In the genomic region with DNA sequence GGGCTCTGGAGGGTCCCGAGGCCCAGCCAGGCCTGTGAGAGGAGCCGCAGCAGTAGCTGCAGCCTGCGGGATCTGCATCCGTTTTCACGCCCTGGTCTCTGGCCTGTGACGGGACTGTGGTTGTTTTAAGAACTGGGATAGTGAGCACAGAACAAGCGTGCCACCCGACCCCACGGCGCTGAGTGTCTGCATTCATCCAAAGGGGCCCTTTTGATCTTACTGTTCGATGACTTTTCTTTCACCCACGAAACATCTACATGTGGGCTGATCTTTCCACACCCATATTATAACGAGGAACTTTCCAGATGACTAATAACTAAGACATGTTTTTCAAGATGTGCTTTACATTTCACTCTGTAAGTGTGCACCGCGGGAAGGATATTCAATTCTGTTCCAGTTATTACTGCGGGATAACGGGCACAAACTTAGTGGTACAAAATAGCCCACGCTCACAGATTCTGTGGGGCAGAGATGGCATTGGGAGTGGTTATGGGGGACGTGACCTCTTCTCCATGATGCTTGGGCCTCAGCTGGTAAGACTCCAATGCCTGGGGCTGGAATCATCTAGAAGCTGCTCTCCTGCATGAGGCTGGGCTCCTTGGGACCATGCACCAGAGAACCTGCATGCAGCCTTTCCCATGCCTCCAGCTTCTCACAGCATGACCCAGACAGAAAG, we compare ENCODE assay signal across 14 cellular contexts.
DNase-seq lines count a peak whose midpoint lies in the region; ATAC-seq and TF ChIP-seq lines count a peak whose summit lies in the region.
"Had no signal": no experiment of that assay in that cellular context is flagged by ENCODE, and none has a peak within 500 bp of the region (broad histone marks: within the 10 kb centered on the region; RNA-seq: fewer than 3 reads in every experiment).

No MANE protein-coding gene starts in this region.

- H3K4me3 ChIP-seq in adipocyte (ENCODE audit: low read length), result no peak overlapping the region

- H3K4me1 Mint-ChIP-seq in activated CD4-positive, alpha-beta memory T cell treated with anti-CD3 and anti-CD28 coated beads for 36 hours (ENCODE audit: low read depth), result peaks cover 35% of the 10 kb centered on the region
- H3K4me1 Mint-ChIP-seq in activated CD4-positive, alpha-beta memory T cell treated with anti-CD3 and anti-CD28 coated beads, Interleukin-2, amount 10 ng/mL, durations not matched to agents 7 days and 5 days, result peaks cover 38% of the 10 kb centered on the region
- H3K4me1 Mint-ChIP-seq in mesothelial cell of epicardium, result peaks cover 38% of the 10 kb centered on the region
- H3K4me1 Mint-ChIP-seq in stimulated activated naive B cell treated with anti-CD40 and anti-IgM and Interleukin-4, amounts not matched to agents 10 μg/mL and 1 μg/mL and 100 μg/mL, for 72 hours, result peaks cover 17 to 38% of the 10 kb centered on the region in 2 donors

- no peaks in the 10 kb centered on the region for H3K9me3 Mint-ChIP-seq in activated CD4-positive, alpha-beta memory T cell treated with anti-CD3 and anti-CD28 coated beads for 36 hours
- peaks cover 2% of the 10 kb centered on the region for H3K9me3 Mint-ChIP-seq in activated CD4-positive, alpha-beta memory T cell treated with anti-CD3 and anti-CD28 coated beads, Interleukin-2, amount 10 ng/mL, durations not matched to agents 7 days and 5 days
- peaks cover 5% of the 10 kb centered on the region for H3K9me3 Mint-ChIP-seq in mesothelial cell of epicardium
- peaks cover 2 to 6% of the 10 kb centered on the region in 2 donors for H3K9me3 Mint-ChIP-seq in stimulated activated naive B cell treated with anti-CD40 and anti-IgM and Interleukin-4, amounts not matched to agents 10 μg/mL and 1 μg/mL and 100 μg/mL, for 72 hours
- H3K9me3 Mint-ChIP-seq: activated naive CD4-positive, alpha-beta T cell treated with anti-CD3 and anti-CD28 coated beads, Interleukin-2, amount 50 U/mL, for 24 hours; natural killer cell treated with Interleukin-12 subunit alpha and Interleukin-12 subunit beta and Interleukin-15 and Interleukin-18, amount 100 ng/mL, for 72 hours; T-helper 1 cell treated with Interleukin-12 subunit alpha and Interleukin-12 subunit beta and Interleukin-4 antibody, amounts not matched to agents 30 μg/mL and 1 μg/mL, for 36 hours had no signal

- intact Hi-C loops in activated CD4-positive, alpha-beta memory T cell treated with anti-CD3 and anti-CD28 coated beads for 36 hours (cut with micrococcal nuclease), result no loop called here

- no peaks in the 10 kb centered on the region for H3K36me3 Mint-ChIP-seq in activated CD4-positive, alpha-beta memory T cell treated with anti-CD3 and anti-CD28 coated beads for 36 hours
- peaks cover 4% of the 10 kb centered on the region for H3K36me3 Mint-ChIP-seq in activated CD4-positive, alpha-beta memory T cell treated with anti-CD3 and anti-CD28 coated beads, Interleukin-2, amount 10 ng/mL, durations not matched to agents 7 days and 5 days (ENCODE audit: low read depth)
- no peaks in the 10 kb centered on the region for H3K36me3 Mint-ChIP-seq in mesothelial cell of epicardium
- H3K36me3 Mint-ChIP-seq in stimulated activated naive B cell treated with anti-CD40 and anti-IgM and Interleukin-4, amounts not matched to agents 10 μg/mL and 1 μg/mL and 100 μg/mL, for 72 hours, result peaks cover 0 to 5% of the 10 kb centered on the region in 2 donors
- H3K36me3 Mint-ChIP-seq: activated naive CD4-positive, alpha-beta T cell treated with anti-CD3 and anti-CD28 coated beads, Interleukin-2, amount 50 U/mL, for 24 hours; natural killer cell treated with Interleukin-12 subunit alpha and Interleukin-12 subunit beta and Interleukin-15 and Interleukin-18, amount 100 ng/mL, for 72 hours had no signal

- H3K27me3 Mint-ChIP-seq in activated CD4-positive, alpha-beta memory T cell treated with anti-CD3 and anti-CD28 coated beads for 36 hours, result peaks cover 37% of the 10 kb centered on the region
- no peaks in the 10 kb centered on the region for H3K27me3 Mint-ChIP-seq in activated CD4-positive, alpha-beta memory T cell treated with anti-CD3 and anti-CD28 coated beads, Interleukin-2, amount 10 ng/mL, durations not matched to agents 7 days and 5 days
- no peaks in the 10 kb centered on the region for H3K27me3 Mint-ChIP-seq in mesothelial cell of epicardium (ENCODE audit: low read depth)
- H3K27me3 Mint-ChIP-seq in stimulated activated naive B cell treated with anti-CD40 and anti-IgM and Interleukin-4, amounts not matched to agents 10 μg/mL and 1 μg/mL and 100 μg/mL, for 72 hours, result peaks cover 9 to 17% of the 10 kb centered on the region in 2 donors

- H3K36me3 ChIP-seq in adipocyte (ENCODE audit: control insufficient read depth, insufficient read depth, low read length, severe bottlenecking), result no peaks in the 10 kb centered on the region

- peaks cover 5% of the 10 kb centered on the region for H3K4me1 ChIP-seq in adipocyte (ENCODE audit: control insufficient read depth, insufficient read depth, low read length)

- no peak overlapping the region for H3K9ac ChIP-seq in adipocyte (ENCODE audit: low read length)

- peak; percentile 34 to 51 for ATAC-seq in stimulated activated naive B cell treated with anti-CD40 and anti-IgM and Interleukin-4, amounts not matched to agents 10 μg/mL and 1 μg/mL and 100 μg/mL, for 72 hours (replicated peaks)

- no peak overlapping the region for H3K4me3 Mint-ChIP-seq in activated CD4-positive, alpha-beta memory T cell treated with anti-CD3 and anti-CD28 coated beads for 36 hours
- H3K4me3 Mint-ChIP-seq in activated CD4-positive, alpha-beta memory T cell treated with anti-CD3 and anti-CD28 coated beads, Interleukin-2, amount 10 ng/mL, durations not matched to agents 7 days and 5 days, result no peak overlapping the region
- no peak overlapping the region for H3K4me3 Mint-ChIP-seq in mesothelial cell of epicardium
- no peak overlapping the region for H3K4me3 Mint-ChIP-seq in stimulated activated naive B cell treated with anti-CD40 and anti-IgM and Interleukin-4, amounts not matched to agents 10 μg/mL and 1 μg/mL and 100 μg/mL, for 72 hours
- H3K4me3 Mint-ChIP-seq: activated naive CD4-positive, alpha-beta T cell treated with anti-CD3 and anti-CD28 coated beads, Interleukin-2, amount 50 U/mL, for 24 hours; natural killer cell treated with Interleukin-12 subunit alpha and Interleukin-12 subunit beta and Interleukin-15 and Interleukin-18, amount 100 ng/mL, for 72 hours; T-helper 1 cell treated with Interleukin-12 subunit alpha and Interleukin-12 subunit beta and Interleukin-4 antibody, amounts not matched to agents 30 μg/mL and 1 μg/mL, for 36 hours had no signal

- CTCF ChIA-PET in activated CD4-positive, alpha-beta memory T cell treated with anti-CD3 and anti-CD28 coated beads for 36 hours (lab: Charles Lee), result interaction anchor here (0.8 kb wide), 1 partner anchor 52 kb away, joined by 3 read pairs; no protein-coding TSS in a partner anchor
- CTCF ChIA-PET in activated CD4-positive, alpha-beta memory T cell treated with anti-CD3 and anti-CD28 coated beads, Interleukin-2, amount 10 ng/mL, durations not matched to agents 7 days and 5 days (lab: Charles Lee), result interaction anchor here (1.1 to 1.9 kb wide), 2 partner anchors 51 to 467 kb away, joined by 3 to 9 read pairs; no protein-coding TSS in a partner anchor

- no peak for TF ChIP-seq CTCF in mesothelial cell of epicardium (IDR thresholded peaks at IDR 0.05; ENCODE audit: unreplicated experiment)

- DNase-seq in activated CD4-positive, alpha-beta memory T cell treated with anti-CD3 and anti-CD28 coated beads for 36 hours, result peak; percentile 70
- DNase-seq in activated CD4-positive, alpha-beta memory T cell treated with anti-CD3 and anti-CD28 coated beads, Interleukin-2, amount 10 ng/mL, durations not matched to agents 7 days and 5 days, result no peak
- DNase-seq in adipocyte (ENCODE audit: low read depth) (peak; percentile 75), mesothelial cell of epicardium (ENCODE audit: low spot score in 2 of 2, unreplicated experiment in 2 of 2) (no peak), D341Med (ENCODE audit: low spot score) (no peak), NOMO-1 treated with DMSO at 0.1 percent for 48 hours (lab: John Stamatoyannopoulos, UW; ENCODE audit: unreplicated experiment) (no peak), DMS79 (lab: John Stamatoyannopoulos, UW) (no peak)
- DNase-seq in stimulated activated naive B cell treated with anti-CD40 and anti-IgM and Interleukin-4, amounts not matched to agents 10 μg/mL and 1 μg/mL and 100 μg/mL, for 72 hours, result no peak
- DNase-seq: effector CD4-positive, alpha-beta T cell; GF-D8; NK-92 treated with Interleukin-12 subunit alpha and Interleukin-12 subunit beta, amount 100 ng/mL, for 24 hours had no signal

- POLR2A ChIA-PET in activated CD4-positive, alpha-beta memory T cell treated with anti-CD3 and anti-CD28 coated beads for 36 hours (lab: Charles Lee), result interaction anchor here (1.2 kb wide), 1 partner anchor 458 kb away, joined by 3 read pairs; no protein-coding TSS in a partner anchor
- POLR2A ChIA-PET in activated CD4-positive, alpha-beta memory T cell treated with anti-CD3 and anti-CD28 coated beads, Interleukin-2, amount 10 ng/mL, durations not matched to agents 7 days and 5 days (lab: Charles Lee), result no interaction called here

- H3K27ac Mint-ChIP-seq in activated CD4-positive, alpha-beta memory T cell treated with anti-CD3 and anti-CD28 coated beads for 36 hours, result peak overlapping the region; percentile 2
- no peak overlapping the region for H3K27ac Mint-ChIP-seq in activated CD4-positive, alpha-beta memory T cell treated with anti-CD3 and anti-CD28 coated beads, Interleukin-2, amount 10 ng/mL, durations not matched to agents 7 days and 5 days
- H3K27ac Mint-ChIP-seq in mesothelial cell of epicardium, result peak overlapping the region; percentile 54
- no peak overlapping the region for H3K27ac Mint-ChIP-seq in stimulated activated naive B cell treated with anti-CD40 and anti-IgM and Interleukin-4, amounts not matched to agents 10 μg/mL and 1 μg/mL and 100 μg/mL, for 72 hours
- H3K27ac Mint-ChIP-seq: activated naive CD4-positive, alpha-beta T cell treated with anti-CD3 and anti-CD28 coated beads, Interleukin-2, amount 50 U/mL, for 24 hours; natural killer cell treated with Interleukin-12 subunit alpha and Interleukin-12 subunit beta and Interleukin-15 and Interleukin-18, amount 100 ng/mL, for 72 hours; T-helper 1 cell treated with Interleukin-12 subunit alpha and Interleukin-12 subunit beta and Interleukin-4 antibody, amounts not matched to agents 30 μg/mL and 1 μg/mL, for 36 hours had no signal

- no peaks in the 10 kb centered on the region for H3K27me3 ChIP-seq in adipocyte (replicated peaks; ENCODE audit: control insufficient read depth, insufficient read depth, low read length)

- H3K9me3 ChIP-seq in adipocyte (ENCODE audit: control insufficient read depth, low read length), result no peaks in the 10 kb centered on the region

Comparison
In these comparisons a context has a peak if more than half of its experiments do, and no peak if none do; other contexts are left out.
1. DNase-seq: peak in activated CD4-positive, alpha-beta memory T cell treated with anti-CD3 and anti-CD28 coated beads for 36 hours (single experiment) and adipocyte (single experiment); none in activated CD4-positive, alpha-beta memory T cell treated with anti-CD3 and anti-CD28 coated beads, Interleukin-2, amount 10 ng/mL, durations not matched to agents 7 days and 5 days (single experiment), mesothelial cell of epicardium (0 of 2), stimulated activated naive B cell treated with anti-CD40 and anti-IgM and Interleukin-4, amounts not matched to agents 10 μg/mL and 1 μg/mL and 100 μg/mL, for 72 hours (single experiment), D341Med (single experiment), NOMO-1 treated with DMSO at 0.1 percent for 48 hours (single experiment) and DMS79 (single experiment).
2. H3K27ac Mint-ChIP-seq: peak in activated CD4-positive, alpha-beta memory T cell treated with anti-CD3 and anti-CD28 coated beads for 36 hours (single experiment) and mesothelial cell of epicardium (single experiment); none in activated CD4-positive, alpha-beta memory T cell treated with anti-CD3 and anti-CD28 coated beads, Interleukin-2, amount 10 ng/mL, durations not matched to agents 7 days and 5 days (single experiment) and stimulated activated naive B cell treated with anti-CD40 and anti-IgM and Interleukin-4, amounts not matched to agents 10 μg/mL and 1 μg/mL and 100 μg/mL, for 72 hours (single experiment).